Comparison of ENCODE assay signal across 1 cellular context in genomic region chr1:162631546-162632233, GRCh38.
TF ChIP-seq lines count a peak whose summit lies in the region.

No MANE protein-coding gene starts in this region.

TF ChIP-seq in K562, 482 proteins besides CTCF, POLR2A, EP300 and RAD21 (continued from another document and continues in another):
- TF ChIP-seq, protein P1, sequence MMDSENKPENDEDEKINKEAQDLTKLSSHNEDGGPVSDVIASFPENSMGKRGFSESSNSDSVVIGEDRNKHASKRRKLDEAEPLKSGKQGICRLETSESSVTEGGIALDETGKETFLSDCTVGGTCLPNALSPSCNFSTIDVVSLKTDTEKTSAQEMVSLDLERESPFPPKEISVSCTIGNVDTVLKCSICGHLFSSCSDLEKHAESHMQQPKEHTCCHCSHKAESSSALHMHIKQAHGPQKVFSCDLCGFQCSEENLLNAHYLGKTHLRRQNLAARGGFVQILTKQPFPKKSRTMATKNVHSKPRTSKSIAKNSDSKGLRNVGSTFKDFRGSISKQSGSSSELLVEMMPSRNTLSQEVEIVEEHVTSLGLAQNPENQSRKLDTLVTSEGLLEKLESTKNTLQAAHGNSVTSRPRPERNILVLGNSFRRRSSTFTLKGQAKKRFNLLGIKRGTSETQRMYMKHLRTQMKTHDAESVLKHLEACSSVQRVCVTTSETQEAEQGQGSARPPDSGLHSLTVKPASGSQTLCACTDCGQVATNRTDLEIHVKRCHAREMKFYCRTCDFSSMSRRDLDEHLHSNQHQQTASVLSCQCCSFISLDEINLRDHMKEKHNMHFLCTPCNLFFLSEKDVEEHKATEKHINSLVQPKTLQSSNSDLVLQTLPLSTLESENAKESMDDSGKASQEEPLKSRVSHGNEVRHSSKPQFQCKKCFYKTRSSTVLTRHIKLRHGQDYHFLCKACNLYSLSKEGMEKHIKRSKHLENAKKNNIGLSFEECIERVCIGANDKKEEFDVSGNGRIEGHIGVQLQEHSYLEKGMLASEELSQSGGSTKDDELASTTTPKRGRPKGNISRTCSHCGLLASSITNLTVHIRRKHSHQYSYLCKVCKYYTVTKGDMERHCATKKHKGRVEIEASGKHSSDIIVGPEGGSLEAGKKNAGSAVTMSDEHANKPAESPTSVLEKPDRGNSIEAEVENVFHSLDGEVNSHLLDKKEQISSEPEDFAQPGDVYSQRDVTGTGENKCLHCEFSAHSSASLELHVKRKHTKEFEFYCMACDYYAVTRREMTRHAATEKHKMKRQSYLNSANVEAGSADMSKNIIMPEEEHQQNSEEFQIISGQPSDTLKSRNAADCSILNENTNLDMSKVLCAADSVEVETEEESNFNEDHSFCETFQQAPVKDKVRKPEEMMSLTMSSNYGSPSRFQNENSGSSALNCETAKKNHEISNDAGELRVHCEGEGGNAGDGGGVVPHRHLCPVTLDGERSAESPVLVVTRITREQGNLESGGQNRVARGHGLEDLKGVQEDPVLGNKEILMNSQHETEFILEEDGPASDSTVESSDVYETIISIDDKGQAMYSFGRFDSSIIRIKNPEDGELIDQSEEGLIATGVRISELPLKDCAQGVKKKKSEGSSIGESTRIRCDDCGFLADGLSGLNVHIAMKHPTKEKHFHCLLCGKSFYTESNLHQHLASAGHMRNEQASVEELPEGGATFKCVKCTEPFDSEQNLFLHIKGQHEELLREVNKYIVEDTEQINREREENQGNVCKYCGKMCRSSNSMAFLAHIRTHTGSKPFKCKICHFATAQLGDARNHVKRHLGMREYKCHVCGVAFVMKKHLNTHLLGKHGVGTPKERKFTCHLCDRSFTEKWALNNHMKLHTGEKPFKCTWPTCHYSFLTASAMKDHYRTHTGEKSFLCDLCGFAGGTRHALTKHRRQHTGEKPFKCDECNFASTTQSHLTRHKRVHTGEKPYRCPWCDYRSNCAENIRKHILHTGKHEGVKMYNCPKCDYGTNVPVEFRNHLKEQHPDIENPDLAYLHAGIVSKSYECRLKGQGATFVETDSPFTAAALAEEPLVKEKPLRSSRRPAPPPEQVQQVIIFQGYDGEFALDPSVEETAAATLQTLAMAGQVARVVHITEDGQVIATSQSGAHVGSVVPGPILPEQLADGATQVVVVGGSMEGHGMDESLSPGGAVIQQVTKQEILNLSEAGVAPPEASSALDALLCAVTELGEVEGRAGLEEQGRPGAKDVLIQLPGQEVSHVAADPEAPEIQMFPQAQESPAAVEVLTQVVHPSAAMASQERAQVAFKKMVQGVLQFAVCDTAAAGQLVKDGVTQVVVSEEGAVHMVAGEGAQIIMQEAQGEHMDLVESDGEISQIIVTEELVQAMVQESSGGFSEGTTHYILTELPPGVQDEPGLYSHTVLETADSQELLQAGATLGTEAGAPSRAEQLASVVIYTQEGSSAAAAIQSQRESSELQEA (IDR thresholded peaks at IDR 0.05; ENCODE audit: low read depth) = no peak
- TF ChIP-seq, protein P2, sequence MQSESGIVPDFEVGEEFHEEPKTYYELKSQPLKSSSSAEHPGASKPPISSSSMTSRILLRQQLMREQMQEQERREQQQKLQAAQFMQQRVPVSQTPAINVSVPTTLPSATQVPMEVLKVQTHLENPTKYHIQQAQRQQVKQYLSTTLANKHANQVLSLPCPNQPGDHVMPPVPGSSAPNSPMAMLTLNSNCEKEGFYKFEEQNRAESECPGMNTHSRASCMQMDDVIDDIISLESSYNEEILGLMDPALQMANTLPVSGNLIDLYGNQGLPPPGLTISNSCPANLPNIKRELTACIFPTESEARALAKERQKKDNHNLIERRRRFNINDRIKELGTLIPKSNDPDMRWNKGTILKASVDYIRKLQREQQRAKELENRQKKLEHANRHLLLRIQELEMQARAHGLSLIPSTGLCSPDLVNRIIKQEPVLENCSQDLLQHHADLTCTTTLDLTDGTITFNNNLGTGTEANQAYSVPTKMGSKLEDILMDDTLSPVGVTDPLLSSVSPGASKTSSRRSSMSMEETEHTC (IDR thresholded peaks at IDR 0.05) = peak; percentile 46; the same call in 1 of the 2 replicates
- TF ChIP-seq, protein P3, sequence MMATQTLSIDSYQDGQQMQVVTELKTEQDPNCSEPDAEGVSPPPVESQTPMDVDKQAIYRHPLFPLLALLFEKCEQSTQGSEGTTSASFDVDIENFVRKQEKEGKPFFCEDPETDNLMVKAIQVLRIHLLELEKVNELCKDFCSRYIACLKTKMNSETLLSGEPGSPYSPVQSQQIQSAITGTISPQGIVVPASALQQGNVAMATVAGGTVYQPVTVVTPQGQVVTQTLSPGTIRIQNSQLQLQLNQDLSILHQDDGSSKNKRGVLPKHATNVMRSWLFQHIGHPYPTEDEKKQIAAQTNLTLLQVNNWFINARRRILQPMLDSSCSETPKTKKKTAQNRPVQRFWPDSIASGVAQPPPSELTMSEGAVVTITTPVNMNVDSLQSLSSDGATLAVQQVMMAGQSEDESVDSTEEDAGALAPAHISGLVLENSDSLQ (IDR thresholded peaks at IDR 0.05) = 0 out of 2 replicates have a peak, but pooled peaks have one; percentile 4
- TF ChIP-seq ELF2 (CRISPR knock-in tag; IDR thresholded peaks at IDR 0.05) = 0 out of 2 replicates have a peak, but pooled peaks have one; percentile 51
- TF ChIP-seq FOXJ2 (tag; IDR thresholded peaks at IDR 0.05) = no peak
- TF ChIP-seq POU5F1 (IDR thresholded peaks at IDR 0.05; ENCODE audit: borderline replicate concordance, low read depth, low read length, partially characterized antibody) = no peak
- peak; percentile 12 to 20; a peak in 1 of 4 replicates for TF ChIP-seq FOXK2 (conservative IDR thresholded peaks at IDR 0.05 in 1 of 2, IDR thresholded peaks at IDR 0.05 in 1 of 2; ENCODE audit: low read depth in 2 of 2)
- TF ChIP-seq, protein P4, sequence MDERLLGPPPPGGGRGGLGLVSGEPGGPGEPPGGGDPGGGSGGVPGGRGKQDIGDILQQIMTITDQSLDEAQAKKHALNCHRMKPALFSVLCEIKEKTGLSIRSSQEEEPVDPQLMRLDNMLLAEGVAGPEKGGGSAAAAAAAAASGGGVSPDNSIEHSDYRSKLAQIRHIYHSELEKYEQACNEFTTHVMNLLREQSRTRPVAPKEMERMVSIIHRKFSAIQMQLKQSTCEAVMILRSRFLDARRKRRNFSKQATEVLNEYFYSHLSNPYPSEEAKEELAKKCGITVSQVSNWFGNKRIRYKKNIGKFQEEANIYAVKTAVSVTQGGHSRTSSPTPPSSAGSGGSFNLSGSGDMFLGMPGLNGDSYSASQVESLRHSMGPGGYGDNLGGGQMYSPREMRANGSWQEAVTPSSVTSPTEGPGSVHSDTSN (CRISPR knock-in tag; IDR thresholded peaks at IDR 0.05; ENCODE audit: low read depth) = no peak
- TF ChIP-seq, protein P4 (tag; conservative IDR thresholded peaks at IDR 0.05; ENCODE audit: low read depth) = peak; percentile 39
- TF ChIP-seq HNRNPH1 (optimal IDR thresholded peaks at IDR 0.05; ENCODE audit: low read depth, low read length) = no peak
- no peak for TF ChIP-seq MTF1 (CRISPR knock-in tag; IDR thresholded peaks at IDR 0.05; ENCODE audit: borderline replicate concordance)
- TF ChIP-seq BRF1 (IDR thresholded peaks at IDR 0.05; ENCODE audit: borderline replicate concordance, extremely low read depth, insufficient read length) = no peak
- TF ChIP-seq ZEB2 (IDR thresholded peaks at IDR 0.05) = no peak
- TF ChIP-seq ETV1 (tag; conservative IDR thresholded peaks at IDR 0.05; ENCODE audit: low read depth) = no peak
- peak in 1 of 2 experiments; percentile 43; a peak in 1 of 4 replicates for TF ChIP-seq RCOR1 (IDR thresholded peaks at IDR 0.05; ENCODE audit: borderline replicate concordance in 1 of 2, low read depth in 2 of 2, low read length in 2 of 2)
- no peak; the same call in 1 of the 2 replicates for TF ChIP-seq PHF8 (IDR thresholded peaks at IDR 0.05; ENCODE audit: borderline replicate concordance, low read length)
- TF ChIP-seq GABPA (tag; conservative IDR thresholded peaks at IDR 0.05; ENCODE audit: low read depth) = 0 out of 2 replicates have a peak, but pooled peaks have one; percentile 16
- TF ChIP-seq ZNF740 (CRISPR knock-in tag; IDR thresholded peaks at IDR 0.05) = no peak
- peak in 1 of 2 experiments; percentile 64; a peak in 1 of 4 replicates for TF ChIP-seq ZNF740 (tag; IDR thresholded peaks at IDR 0.05)
- TF ChIP-seq DPF2 (IDR thresholded peaks at IDR 0.05) = peak; percentile 24; the same call in 1 of the 2 replicates
- no peak for TF ChIP-seq ZNF311 (CRISPR knock-in tag; IDR thresholded peaks at IDR 0.05)
- TF ChIP-seq ZNF644 (tag; IDR thresholded peaks at IDR 0.05; ENCODE audit: low read depth) = 0 out of 2 replicates have a peak, but pooled peaks have one; percentile 68
- TF ChIP-seq MIER1 (IDR thresholded peaks at IDR 0.05; ENCODE audit: low read depth) = no peak
- no peak for TF ChIP-seq CHD1 (IDR thresholded peaks at IDR 0.05; ENCODE audit: low read length)
- no peak for TF ChIP-seq KLF1 (tag; IDR thresholded peaks at IDR 0.05)
- no peak for TF ChIP-seq SMARCA4 (IDR thresholded peaks at IDR 0.05)
- peak; percentile 38 for TF ChIP-seq MEIS2 (IDR thresholded peaks at IDR 0.05; ENCODE audit: partially characterized antibody)
- TF ChIP-seq CTBP1 (IDR thresholded peaks at IDR 0.05; ENCODE audit: borderline replicate concordance) = peak; percentile 64; the same call in 1 of the 2 replicates
- TF ChIP-seq CXXC5 (CRISPR knock-in tag; IDR thresholded peaks at IDR 0.05) = peak; percentile 31; the same call in 1 of the 2 replicates
- no peak for TF ChIP-seq MCM5 (IDR thresholded peaks at IDR 0.05; ENCODE audit: low read depth)
- TF ChIP-seq TEAD4 (IDR thresholded peaks at IDR 0.05; ENCODE audit: low read length) = no peak
- no peak for TF ChIP-seq TEAD4 (CRISPR knock-in tag; IDR thresholded peaks at IDR 0.05; ENCODE audit: borderline replicate concordance)
- peak; percentile 49 for TF ChIP-seq L3MBTL2 (IDR thresholded peaks at IDR 0.05)
- peak; percentile 41 for TF ChIP-seq BRD9 (IDR thresholded peaks at IDR 0.05; ENCODE audit: low read depth, partially characterized antibody)
- TF ChIP-seq MAZ (CRISPR knock-in tag; conservative IDR thresholded peaks at IDR 0.05 in 1 of 2, IDR thresholded peaks at IDR 0.05 in 1 of 2) = 0 out of 4 replicates have a peak, but pooled peaks of 1 of the 2 experiments have one; percentile 31
- TF ChIP-seq, protein P5, sequence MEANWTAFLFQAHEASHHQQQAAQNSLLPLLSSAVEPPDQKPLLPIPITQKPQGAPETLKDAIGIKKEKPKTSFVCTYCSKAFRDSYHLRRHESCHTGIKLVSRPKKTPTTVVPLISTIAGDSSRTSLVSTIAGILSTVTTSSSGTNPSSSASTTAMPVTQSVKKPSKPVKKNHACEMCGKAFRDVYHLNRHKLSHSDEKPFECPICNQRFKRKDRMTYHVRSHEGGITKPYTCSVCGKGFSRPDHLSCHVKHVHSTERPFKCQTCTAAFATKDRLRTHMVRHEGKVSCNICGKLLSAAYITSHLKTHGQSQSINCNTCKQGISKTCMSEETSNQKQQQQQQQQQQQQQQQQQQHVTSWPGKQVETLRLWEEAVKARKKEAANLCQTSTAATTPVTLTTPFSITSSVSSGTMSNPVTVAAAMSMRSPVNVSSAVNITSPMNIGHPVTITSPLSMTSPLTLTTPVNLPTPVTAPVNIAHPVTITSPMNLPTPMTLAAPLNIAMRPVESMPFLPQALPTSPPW (CRISPR knock-in tag; IDR thresholded peaks at IDR 0.05) = peak; percentile 66
- peak; percentile 25; the same call in 1 of the 2 replicates for TF ChIP-seq JUND (IDR thresholded peaks at IDR 0.05; ENCODE audit: borderline replicate concordance, low read depth, low read length)
- TF ChIP-seq JUND (tag; IDR thresholded peaks at IDR 0.05; ENCODE audit: borderline replicate concordance, low read depth, low read length) = no peak
- TF ChIP-seq POLR2H (tag; IDR thresholded peaks at IDR 0.05; ENCODE audit: low read depth) = peak; percentile 62; the same call in 1 of the 2 replicates
- TF ChIP-seq HNRNPL (IDR thresholded peaks at IDR 0.05; ENCODE audit: low read depth, low read length) = no peak
- no peak for TF ChIP-seq NR4A1 (CRISPR knock-in tag; IDR thresholded peaks at IDR 0.05)
- no peak for TF ChIP-seq NR4A1 (tag; IDR thresholded peaks at IDR 0.05)
- TF ChIP-seq, protein P6, sequence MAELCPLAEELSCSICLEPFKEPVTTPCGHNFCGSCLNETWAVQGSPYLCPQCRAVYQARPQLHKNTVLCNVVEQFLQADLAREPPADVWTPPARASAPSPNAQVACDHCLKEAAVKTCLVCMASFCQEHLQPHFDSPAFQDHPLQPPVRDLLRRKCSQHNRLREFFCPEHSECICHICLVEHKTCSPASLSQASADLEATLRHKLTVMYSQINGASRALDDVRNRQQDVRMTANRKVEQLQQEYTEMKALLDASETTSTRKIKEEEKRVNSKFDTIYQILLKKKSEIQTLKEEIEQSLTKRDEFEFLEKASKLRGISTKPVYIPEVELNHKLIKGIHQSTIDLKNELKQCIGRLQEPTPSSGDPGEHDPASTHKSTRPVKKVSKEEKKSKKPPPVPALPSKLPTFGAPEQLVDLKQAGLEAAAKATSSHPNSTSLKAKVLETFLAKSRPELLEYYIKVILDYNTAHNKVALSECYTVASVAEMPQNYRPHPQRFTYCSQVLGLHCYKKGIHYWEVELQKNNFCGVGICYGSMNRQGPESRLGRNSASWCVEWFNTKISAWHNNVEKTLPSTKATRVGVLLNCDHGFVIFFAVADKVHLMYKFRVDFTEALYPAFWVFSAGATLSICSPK (IDR thresholded peaks at IDR 0.05; ENCODE audit: borderline replicate concordance) = no peak
